13 cellular contexts compared by ENCODE assay signal in the genomic region with DNA sequence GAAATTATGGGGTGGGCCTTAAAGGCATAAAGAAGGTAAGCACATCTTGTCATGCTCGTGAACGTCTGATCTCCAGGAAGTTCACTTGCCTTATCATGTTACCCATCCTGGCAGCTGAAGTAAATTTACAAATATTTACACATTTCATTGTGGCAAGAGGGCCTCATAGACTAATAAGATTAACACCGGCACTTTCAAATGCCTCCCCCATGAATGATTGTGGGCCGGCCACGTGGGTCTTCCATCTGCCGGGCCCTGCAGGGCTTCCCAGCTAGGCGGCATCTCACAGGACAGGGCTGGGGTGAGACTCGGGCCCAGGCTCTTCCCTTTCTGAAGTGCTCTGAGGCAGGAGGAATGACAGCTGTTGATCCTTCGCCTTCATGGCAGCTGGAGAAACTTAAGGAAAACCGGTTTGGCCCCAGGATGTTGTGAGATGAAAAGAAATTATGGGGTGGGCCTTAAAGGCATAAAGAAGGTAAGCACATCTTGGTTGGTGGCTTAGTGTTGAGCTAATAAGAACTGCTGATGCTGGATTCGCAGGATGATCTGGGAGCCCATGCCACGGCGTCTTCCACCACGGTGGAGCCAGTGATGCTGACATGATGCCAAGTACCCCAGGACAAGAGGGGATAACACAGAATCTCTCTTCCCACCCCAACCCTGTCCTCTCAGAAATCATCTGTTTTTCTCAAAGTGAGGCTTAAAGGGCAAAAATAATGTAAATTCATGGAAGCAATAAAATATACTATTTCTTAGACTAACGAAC.
DNase-seq lines count a peak whose midpoint lies in the region; ATAC-seq and TF ChIP-seq lines count a peak whose summit lies in the region.
"Had no signal": no experiment of that assay in that cellular context is flagged by ENCODE, and none has a peak within 500 bp of the region (broad histone marks: within the 10 kb centered on the region; RNA-seq: fewer than 3 reads in every experiment).

No MANE protein-coding gene starts in this region.

- TF ChIP-seq CTCF in heart left ventricle (IDR thresholded peaks at IDR 0.05) (no peak), uterus (IDR thresholded peaks at IDR 0.05) (no peak), Peyer's patch (IDR thresholded peaks at IDR 0.05) (no peak)

- H3K9me3 ChIP-seq in heart left ventricle (peaks cover 0 to 19% (median 5%) of the 10 kb centered on the region in 12 donors), muscle layer of duodenum (ENCODE audit: control insufficient read depth in 1 of 2, low read length in 2 of 2) (peaks cover 2 to 8% of the 10 kb centered on the region in 2 donors), uterus (peaks cover 0 to 6% of the 10 kb centered on the region in 2 donors), Peyer's patch (no peaks in the 10 kb centered on the region)

- ATAC-seq in heart left ventricle: no peak
- no peak for ATAC-seq in left cardiac atrium
- no peak for ATAC-seq in HG02970 (IDR thresholded peaks at IDR 0.05; ENCODE audit: low FRiP score, unreplicated experiment)

- H3K27ac ChIP-seq in heart left ventricle (peak overlapping the region in 9 of 12 donors; percentile 60 to 90 (median 75)), angular gyrus (ENCODE audit: low read depth, low read length) (peak overlapping the region; percentile 80), muscle layer of duodenum (ENCODE audit: low read length) (peak overlapping the region; percentile 27), uterus (peak overlapping the region; percentile 21 to 33), Peyer's patch (peak overlapping the region in 2 of 4 donors; percentile 50 to 67)
- H3K27ac ChIP-seq: brain microvascular endothelial cell had no signal

- no peaks in the 10 kb centered on the region for H3K27me3 ChIP-seq in heart left ventricle
- H3K27me3 ChIP-seq in muscle layer of duodenum (ENCODE audit: low read depth, low read length): no peaks in the 10 kb centered on the region
- H3K27me3 ChIP-seq in uterus: no peaks in the 10 kb centered on the region
- no peaks in the 10 kb centered on the region for H3K27me3 ChIP-seq in Peyer's patch
- H3K27me3 ChIP-seq: brain microvascular endothelial cell had no signal

- intact Hi-C loops in heart left ventricle (cut with DNase I) (loop anchor here in 2 of 10 donors (5.0 to 10.0 kb wide), 2 partner anchors 47 to 310 kb away; a partner anchor contains a TSS), left cardiac atrium (cut with DNase I) (loop anchor here in 1 of 2 donors (5.0 kb wide), 1 partner anchor 115 kb away; no protein-coding TSS in a partner anchor), uterus (cut with DNase I; ENCODE audit: low total_unique reads) (no loop called here)

- DNase-seq in heart left ventricle (peak in 1 of 5 donors; percentile 29), left cardiac atrium (no peak), uterus (no peak), Peyer's patch (no peak), AG20443 (ENCODE audit: low spot score) (no peak)
- DNase-seq: brain microvascular endothelial cell, midbrain, MV-4-11, OCI-M1, T-helper 1 cell had no signal

- H3K4me3 ChIP-seq in heart left ventricle (no peak overlapping the region), muscle layer of duodenum (ENCODE audit: low read depth in 1 of 2, low read length in 2 of 2) (no peak overlapping the region), uterus (no peak overlapping the region), Peyer's patch (no peak overlapping the region)

- TF ChIP-seq POLR2A in heart left ventricle (IDR thresholded peaks at IDR 0.05): no peak
- no peak for TF ChIP-seq POLR2A in uterus (IDR thresholded peaks at IDR 0.05)
- TF ChIP-seq POLR2A in Peyer's patch (IDR thresholded peaks at IDR 0.05): no peak

- H3K36me3 ChIP-seq in heart left ventricle: peaks cover 0 to 8% (median 0%) of the 10 kb centered on the region in 9 donors
- H3K36me3 ChIP-seq in muscle layer of duodenum (ENCODE audit: control insufficient read depth in 1 of 2, insufficient read depth in 2 of 2, low read length in 2 of 2): no peaks in the 10 kb centered on the region
- no peaks in the 10 kb centered on the region for H3K36me3 ChIP-seq in uterus
- H3K36me3 ChIP-seq in Peyer's patch: no peaks in the 10 kb centered on the region
- H3K36me3 ChIP-seq: brain microvascular endothelial cell had no signal

- 92 to 95% (median 94%) methylated on average over 15 of the region's 15 CpGs for WGBS in heart left ventricle, 4 donors

- H3K4me1 ChIP-seq in heart left ventricle: peaks cover 5 to 42% (median 27%) of the 10 kb centered on the region in 12 donors
- peaks cover 4 to 6% of the 10 kb centered on the region in 2 donors for H3K4me1 ChIP-seq in muscle layer of duodenum (ENCODE audit: control insufficient read depth in 1 of 2, insufficient read depth in 2 of 2, low read length in 2 of 2)
- H3K4me1 ChIP-seq in uterus: no peaks in the 10 kb centered on the region
- no peaks in the 10 kb centered on the region for H3K4me1 ChIP-seq in Peyer's patch
